In the genomic region with DNA sequence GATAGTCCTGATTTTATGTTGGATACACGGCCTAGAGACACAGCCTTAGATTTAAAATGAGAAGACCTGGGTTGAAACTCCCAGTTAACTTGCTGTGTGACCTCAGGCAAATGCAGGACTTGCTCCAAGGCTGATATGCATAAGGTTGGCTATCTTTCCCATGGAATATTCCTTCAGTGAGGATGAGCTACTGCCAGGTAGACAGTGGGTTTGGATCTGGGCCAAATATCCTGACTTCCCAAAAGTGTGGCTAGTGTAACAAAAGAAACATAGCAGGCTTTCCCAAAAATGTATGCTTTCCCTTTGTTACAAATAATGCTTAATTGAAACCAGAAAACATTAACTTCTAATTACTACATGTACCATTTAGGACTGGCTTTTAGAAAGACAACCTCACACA, we compare ENCODE assay signal across 9 cellular contexts. TPM values are rescaled to one million over a fixed set of nuclear protein-coding genes. Genes with fewer than 3 reads are reported as not detected.
A peak's percentile ranks its signal among the peaks of the same experiment; 100 is the strongest.
DNase-seq lines count a peak whose midpoint lies in the region; ATAC-seq, FAIRE-seq and TF ChIP-seq lines count a peak whose summit lies in the region.
"Had no signal": no experiment of that assay in that cellular context is flagged by ENCODE, and none has a peak within 500 bp of the region (broad histone marks: within the 10 kb centered on the region; RNA-seq: fewer than 3 reads in every experiment).

No MANE protein-coding gene starts in this region.

- TF ChIP-seq POLR2A in endothelial cell of umbilical vein (IDR thresholded peaks at IDR 0.05; ENCODE audit: low read depth, low read length) (no peak), GM18505 (IDR thresholded peaks at IDR 0.05; ENCODE audit: borderline replicate concordance, extremely low read depth, insufficient read depth, insufficient read length) (no peak)

- no peaks in the 10 kb centered on the region for H3K27me3 ChIP-seq in PC-3 (ENCODE audit: low read length)
- no peaks in the 10 kb centered on the region for H3K27me3 ChIP-seq in endothelial cell of umbilical vein (ENCODE audit: control insufficient read depth in 2 of 2, insufficient read depth in 2 of 2, low read length in 2 of 2)
- H3K27me3 ChIP-seq in trophoblast cell (ENCODE audit: insufficient read depth, low read length), result no peaks in the 10 kb centered on the region
- H3K27me3 ChIP-seq: cardiac muscle cell had no signal

- ATAC-seq in PC-3, result no peak
- ATAC-seq in GM18505 (IDR thresholded peaks at IDR 0.05; ENCODE audit: unreplicated experiment), result no peak

- no peak overlapping the region for H3K18ac ChIP-seq in trophoblast cell (ENCODE audit: low read length)

- in situ Hi-C loops in G401 (cut with HindIII; ENCODE audit: low sequenced_read_pairs), result no loop called here
- in situ Hi-C loops in GM13977 (cut with MboI; ENCODE audit: low pct_unique_long_range_greater_than_20kb, low sequenced_read_pairs, unreplicated experiment), result no loop called here

- peak overlapping the region; percentile 28 for H2BK5ac ChIP-seq in trophoblast cell (ENCODE audit: low read depth, low read length, poor library complexity)

- no peak overlapping the region for H4K12ac ChIP-seq in trophoblast cell (ENCODE audit: low read depth, low read length)

- H3K9ac ChIP-seq in PC-3 (ENCODE audit: low read length), result no peak overlapping the region; the same call in 1 of the 2 replicates
- peak overlapping the region; percentile 45 for H3K9ac ChIP-seq in endothelial cell of umbilical vein (replicated peaks; ENCODE audit: extremely low read depth, insufficient read depth, low read length)
- H3K9ac ChIP-seq in trophoblast cell (ENCODE audit: low read length), result no peak overlapping the region

- no CpG with 5 or more reads among the region's 1 CpG for WGBS in trophoblast cell (ENCODE audit: extremely low coverage, insufficient coverage, insufficient read length)

- BruUV-seq in PC-3 (replicated peaks; lab: Mats Ljungman, UMichigan) (TSS peak; percentile 94), endothelial cell of umbilical vein (replicated peaks; lab: Mats Ljungman, UMichigan) (no TSS peak)

- H4K91ac ChIP-seq in trophoblast cell (ENCODE audit: low read depth, low read length), result no peak overlapping the region

- dilution Hi-C loops in endothelial cell of umbilical vein (cut with MboI; ENCODE audit: extremely low pct_ligation_motif_present, low sequenced_read_pairs), result no loop called here

- no peak for FAIRE-seq in endothelial cell of umbilical vein (lab: Jason Lieb, UNC)

- H3K9me1 ChIP-seq in endothelial cell of umbilical vein (replicated peaks; ENCODE audit: control insufficient read depth, extremely low read depth, insufficient read depth, low read length), result no peaks in the 10 kb centered on the region

- intact Hi-C loops in PC-3 (cut with micrococcal nuclease), result no loop called here
- intact Hi-C loops in endothelial cell of umbilical vein (cut with micrococcal nuclease), result no loop called here

- CTCF ChIA-PET in PC-3 (lab: Charles Lee) (no interaction called here), endothelial cell of umbilical vein (lab: Charles Lee) (interaction anchor here (1.3 to 2.0 kb wide), 2 partner anchors 11 to 224 kb away, joined by 3 to 7 read pairs; partner anchors contain the start of gene TRMO)

- H2AFZ ChIP-seq in PC-3 (ENCODE audit: low read length), result peak overlapping the region; percentile 78
- peak overlapping the region; percentile 88 for H2AFZ ChIP-seq in endothelial cell of umbilical vein (ENCODE audit: low read depth, low read length)
- no peak overlapping the region for H2AFZ ChIP-seq in trophoblast cell (ENCODE audit: insufficient read depth, low read length, poor library complexity)

- H3K27ac ChIP-seq in PC-3 (ENCODE audit: low read length) (peak overlapping the region; percentile 25; the same call in 1 of the 2 replicates), endothelial cell of umbilical vein (ENCODE audit: insufficient read depth, low read depth, low read length) (no peak overlapping the region), trophoblast cell (ENCODE audit: low read depth, low read length) (peak overlapping the region; percentile 31)

- no peak for TF ChIP-seq CTCF in PC-3 (conservative IDR thresholded peaks at IDR 0.05; ENCODE audit: low read depth, low read length)
- TF ChIP-seq CTCF in endothelial cell of umbilical vein (IDR thresholded peaks at IDR 0.05; ENCODE audit: extremely low read depth in 1 of 2, insufficient read depth in 1 of 2, low read depth in 1 of 2, low read length in 2 of 2), result no peak
- no peak for TF ChIP-seq CTCF in GM13977 (IDR thresholded peaks at IDR 0.05; ENCODE audit: extremely low read depth, insufficient read depth, missing control alignments)

- no peak overlapping the region for H2AK5ac ChIP-seq in trophoblast cell (ENCODE audit: low read length)

- H3K79me2 ChIP-seq in PC-3 (ENCODE audit: low read length) (peaks cover 42% of the 10 kb centered on the region), endothelial cell of umbilical vein (ENCODE audit: control insufficient read depth, insufficient read depth, low read length) (peaks cover 37% of the 10 kb centered on the region), trophoblast cell (ENCODE audit: control insufficient read depth, insufficient read depth, low read length, poor library complexity) (peaks cover 5% of the 10 kb centered on the region)

- H3K4me2 ChIP-seq in PC-3 (ENCODE audit: low read length) (peak overlapping the region; percentile 80), endothelial cell of umbilical vein (ENCODE audit: insufficient read depth, low read length) (peak overlapping the region; percentile 62), trophoblast cell (ENCODE audit: low read length) (peak overlapping the region; percentile 46)

- H2BK12ac ChIP-seq in trophoblast cell (ENCODE audit: low read length), result no peak overlapping the region

- peak; percentile 39 for DNase-seq in G401 (ENCODE audit: low spot score)
- DNase-seq in PC-3, result no peak
- DNase-seq in endothelial cell of umbilical vein (ENCODE audit: low read depth, low spot score), result no peak
- DNase-seq in trophoblast cell, result no peak
- no peak for DNase-seq in GM13977 (ENCODE audit: low spot score)
- no peak for DNase-seq in AG08395 (ENCODE audit: low spot score)
- no peak for DNase-seq in putamen (ENCODE audit: low spot score)

- no peaks in the 10 kb centered on the region for H3F3A ChIP-seq in PC-3 (ENCODE audit: low read length, unreplicated experiment)

- H3K4me3 ChIP-seq in PC-3 (ENCODE audit: low read length) (peak overlapping the region; percentile 83; the same call in 1 of the 2 replicates), endothelial cell of umbilical vein (replicated peaks in 1 of 3; ENCODE audit: insufficient read depth in 1 of 3, low read depth in 1 of 3, low read length in 3 of 3) (no peak overlapping the region), trophoblast cell (ENCODE audit: low read depth, low read length) (no peak overlapping the region)

- POLR2A ChIA-PET in PC-3 (lab: Charles Lee; ENCODE audit: unreplicated experiment), result interaction anchor here (0.9 kb wide), 1 partner anchor 64 kb away, joined by 11 read pairs; the partner anchor contains the start of genes NCBP1 and TSTD2
- POLR2A ChIA-PET in endothelial cell of umbilical vein (lab: Charles Lee), result no interaction called here

- no peak overlapping the region for H2BK120ac ChIP-seq in trophoblast cell (ENCODE audit: insufficient read depth, low read length, poor library complexity)

- H3K9me3 ChIP-seq in PC-3 (ENCODE audit: low read length) (no peaks in the 10 kb centered on the region), endothelial cell of umbilical vein (replicated peaks; ENCODE audit: control insufficient read depth, insufficient read depth, low read length) (no peaks in the 10 kb centered on the region), trophoblast cell (ENCODE audit: insufficient read depth, low read depth, low read length) (no peaks in the 10 kb centered on the region)

- H3K9me2 ChIP-seq in PC-3 (replicated peaks; ENCODE audit: low read length), result no peaks in the 10 kb centered on the region

- H3K79me1 ChIP-seq in trophoblast cell (ENCODE audit: low read length), result peaks cover 6% of the 10 kb centered on the region

- H3K36me3 ChIP-seq in PC-3 (ENCODE audit: low read depth, low read length), result peaks cover 5% of the 10 kb centered on the region; the same call in 1 of the 2 replicates
- peaks cover 0 to 4% of the 10 kb centered on the region in 2 experiments for H3K36me3 ChIP-seq in endothelial cell of umbilical vein (ENCODE audit: control insufficient read depth in 2 of 2, extremely low read depth in 1 of 2, insufficient read depth in 2 of 2, low read length in 2 of 2)
- H3K36me3 ChIP-seq in trophoblast cell (ENCODE audit: control insufficient read depth in 1 of 2, insufficient read depth in 2 of 2, low read length in 2 of 2), result no peaks in the 10 kb centered on the region
- H3K36me3 ChIP-seq: cardiac muscle cell had no signal

- H3K4me1 ChIP-seq in PC-3 (ENCODE audit: insufficient read depth, low read length) (peaks cover 35% of the 10 kb centered on the region), endothelial cell of umbilical vein (ENCODE audit: control insufficient read depth, extremely low read depth, insufficient read depth, low read length) (peaks cover 30% of the 10 kb centered on the region), trophoblast cell (ENCODE audit: control insufficient read depth in 1 of 2, insufficient read depth in 2 of 2, low read length in 2 of 2) (peaks cover 2 to 5% of the 10 kb centered on the region in 2 experiments)

- no peak overlapping the region for H4K8ac ChIP-seq in trophoblast cell (ENCODE audit: low read depth, low read length)

- peaks cover 17% of the 10 kb centered on the region; the same call in 1 of the 2 replicates for H4K20me1 ChIP-seq in PC-3 (ENCODE audit: low read length)
- no peaks in the 10 kb centered on the region for H4K20me1 ChIP-seq in endothelial cell of umbilical vein (replicated peaks; ENCODE audit: control insufficient read depth, extremely low read depth, insufficient read depth, low read length)

- no peak overlapping the region for H3K23ac ChIP-seq in trophoblast cell (ENCODE audit: low read length)

- no peak overlapping the region for H3K4ac ChIP-seq in trophoblast cell (ENCODE audit: low read depth, low read length)

- no peak overlapping the region for H3K14ac ChIP-seq in trophoblast cell (ENCODE audit: low read length)

TF ChIP-seq in endothelial cell of umbilical vein, 7 proteins besides CTCF, POLR2A, EP300 and RAD21 (continues in another document):
- TF ChIP-seq JUN (IDR thresholded peaks at IDR 0.05; ENCODE audit: borderline replicate concordance, insufficient read depth, insufficient read length, low read depth), result no peak

RNA-seq across cellular contexts. Expression of gene XPA, which starts 0.7 kb away (rescaled TPM):
- total RNA-seq in G401 (2014; rRNA removed; shearing (Covaris generic)), result 7.9 and 11.4 TPM in 2 replicates
- 7.4 and 9.4 TPM in 2 replicates for total RNA-seq in PC-3 (2014; rRNA removed)
- total RNA-seq in endothelial cell of umbilical vein, result 18.5 and 21.1 TPM in 2 replicates
- polyA plus RNA-seq in endothelial cell of umbilical vein, result 2.2 and 3.6 TPM in 2 replicates
- 5.9 and 6.7 TPM in 2 replicates for polyA plus RNA-seq in endothelial cell of umbilical vein (2011; cell fraction: cytosol; rRNA removed)
- 6.2 and 9.6 TPM in 2 replicates for polyA plus RNA-seq in endothelial cell of umbilical vein (2011; cell fraction: nucleus; rRNA removed)
- polyA plus RNA-seq in endothelial cell of umbilical vein (2012), result 14.0 and 15.6 TPM in 2 replicates
- 3.5 and 6.8 TPM in 2 replicates for polyA minus RNA-seq in endothelial cell of umbilical vein
- 1.7 TPM for polyA minus RNA-seq in endothelial cell of umbilical vein (2011; cell fraction: cytosol; rRNA and poly(A)+ RNA removed)
- 14.2 and 14.4 TPM in 2 replicates for polyA minus RNA-seq in endothelial cell of umbilical vein (2011; cell fraction: nucleus; rRNA and poly(A)+ RNA removed)
- polyA plus RNA-seq in trophoblast cell (2013), result 8.6 and 9.0 TPM in 2 replicates
